1 cellular context compared by ENCODE assay signal in the genomic region with DNA sequence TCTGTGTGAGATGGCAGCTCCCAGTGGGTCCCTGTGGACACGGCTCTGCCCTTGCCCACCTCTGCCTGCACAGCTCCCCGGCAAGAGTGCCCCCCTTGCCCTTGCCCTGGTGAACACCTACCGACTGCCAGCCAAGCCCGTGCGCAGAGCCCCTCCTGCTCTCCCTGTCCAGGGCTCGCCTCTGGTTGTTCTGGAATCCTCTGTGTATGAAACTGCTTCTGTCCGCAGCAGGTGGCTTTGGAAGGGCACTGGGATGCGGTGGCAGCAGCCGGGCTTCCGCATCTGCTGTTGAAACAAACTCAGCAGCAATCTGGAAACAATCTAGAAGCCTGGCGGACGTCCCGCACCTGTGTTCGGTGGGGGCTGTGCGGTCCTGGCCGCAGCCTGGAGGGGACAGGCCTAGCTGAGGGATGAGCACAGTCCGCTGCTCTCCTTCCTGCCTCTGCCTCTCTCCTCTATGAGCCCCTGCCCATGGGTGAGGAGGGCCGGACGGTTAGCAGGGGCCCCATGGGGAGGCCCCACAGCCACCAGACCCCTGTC.
TF ChIP-seq lines count a peak whose summit lies in the region.

No MANE protein-coding gene starts in this region.

TF ChIP-seq in SK-N-SH treated with all-trans-retinoic acid at 6 μM for 48 hours, 23 proteins besides CTCF, POLR2A, EP300 and RAD21 (continued from another document):
- no peak for TF ChIP-seq ARNTL (CRISPR knock-in tag; IDR thresholded peaks at IDR 0.05; ENCODE audit: borderline replicate concordance, low read depth)
- TF ChIP-seq ZFP30 (CRISPR knock-in tag; IDR thresholded peaks at IDR 0.05), result no peak
- no peak for TF ChIP-seq ZNF70 (CRISPR knock-in tag; IDR thresholded peaks at IDR 0.05)
- no peak for TF ChIP-seq TOX (CRISPR knock-in tag; IDR thresholded peaks at IDR 0.05; ENCODE audit: borderline replicate concordance)
- TF ChIP-seq ZFP3 (CRISPR knock-in tag; IDR thresholded peaks at IDR 0.05), result no peak
- TF ChIP-seq PPARA (CRISPR knock-in tag; IDR thresholded peaks at IDR 0.05; ENCODE audit: borderline replicate concordance), result no peak
- TF ChIP-seq, protein P1, sequence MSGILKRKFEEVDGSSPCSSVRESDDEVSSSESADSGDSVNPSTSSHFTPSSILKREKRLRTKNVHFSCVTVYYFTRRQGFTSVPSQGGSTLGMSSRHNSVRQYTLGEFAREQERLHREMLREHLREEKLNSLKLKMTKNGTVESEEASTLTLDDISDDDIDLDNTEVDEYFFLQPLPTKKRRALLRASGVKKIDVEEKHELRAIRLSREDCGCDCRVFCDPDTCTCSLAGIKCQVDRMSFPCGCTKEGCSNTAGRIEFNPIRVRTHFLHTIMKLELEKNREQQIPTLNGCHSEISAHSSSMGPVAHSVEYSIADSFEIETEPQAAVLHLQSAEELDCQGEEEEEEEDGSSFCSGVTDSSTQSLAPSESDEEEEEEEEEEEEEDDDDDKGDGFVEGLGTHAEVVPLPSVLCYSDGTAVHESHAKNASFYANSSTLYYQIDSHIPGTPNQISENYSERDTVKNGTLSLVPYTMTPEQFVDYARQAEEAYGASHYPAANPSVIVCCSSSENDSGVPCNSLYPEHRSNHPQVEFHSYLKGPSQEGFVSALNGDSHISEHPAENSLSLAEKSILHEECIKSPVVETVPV (CRISPR knock-in tag; IDR thresholded peaks at IDR 0.05), result no peak
- TF ChIP-seq ZNF565 (CRISPR knock-in tag; conservative IDR thresholded peaks at IDR 0.05; ENCODE audit: low read depth), result no peak
- TF ChIP-seq POU6F1 (CRISPR knock-in tag; IDR thresholded peaks at IDR 0.05; ENCODE audit: borderline replicate concordance, low read depth), result no peak
TF ChIP-seq in SK-N-SH treated with all-trans-retinoic acid at 6 μM for 48 hours: peak in this region for 0.
